In the genomic region with DNA sequence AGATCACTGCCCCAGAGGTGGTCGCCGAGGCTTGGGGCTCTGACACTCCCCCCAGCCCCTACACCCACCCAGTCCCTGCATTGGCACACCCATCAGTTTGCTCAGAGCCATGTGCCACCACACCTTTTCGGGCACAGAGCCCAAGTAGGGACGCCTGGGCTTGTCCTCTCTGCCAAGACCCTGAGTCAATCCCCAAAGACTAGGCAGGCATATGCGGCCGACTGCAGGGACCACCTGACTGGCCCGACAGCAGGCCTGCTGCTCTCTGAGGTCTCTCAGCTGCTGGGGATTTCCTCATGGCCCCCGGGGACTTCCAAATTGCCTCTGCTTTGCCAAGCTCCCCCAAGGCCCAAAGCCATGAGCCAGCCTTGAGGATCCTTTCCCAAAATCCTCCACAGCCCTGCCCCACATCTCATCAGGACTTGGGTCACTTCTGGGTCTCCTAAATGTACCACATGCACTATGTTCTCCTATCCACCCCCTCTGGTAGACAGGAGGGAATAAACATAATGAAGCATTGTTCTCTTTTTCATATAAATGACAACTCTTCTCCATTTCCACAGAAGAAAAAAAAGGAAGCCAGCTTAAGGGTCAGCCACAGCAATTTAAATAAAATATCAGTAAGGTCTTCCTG, we compare ENCODE assay signal across 8 cellular contexts.
DNase-seq lines count a peak whose midpoint lies in the region; ATAC-seq and TF ChIP-seq lines count a peak whose summit lies in the region.

No MANE protein-coding gene starts in this region.

- no peak for TF ChIP-seq CTCF in neutrophil (IDR thresholded peaks at IDR 0.05)

- no peak for ATAC-seq in GM19397 (IDR thresholded peaks at IDR 0.05; ENCODE audit: unreplicated experiment)

- peak; percentile 60 for DNase-seq in activated CD8-positive, alpha-beta memory T cell treated with anti-CD3 and anti-CD28 coated beads, Interleukin-2, amount 50 U/mL, for 48 hours
- no peak for DNase-seq in activated CD8-positive, alpha-beta memory T cell treated with anti-CD3 and anti-CD28 coated beads for 24 hours
- DNase-seq in NOMO-1 treated with DMSO at 0.1 percent for 48 hours (lab: John Stamatoyannopoulos, UW; ENCODE audit: unreplicated experiment) (peak; percentile 63), HEK293T (ENCODE audit: extremely low spot score) (no peak), activated gamma-delta T cell (lab: John Stamatoyannopoulos, UW) (no peak)

- H3K4me3 ChIP-seq in endocrine pancreas (ENCODE audit: control insufficient read depth, insufficient read depth, low read length) = no peak overlapping the region
- H3K4me3 ChIP-seq in neutrophil (ENCODE audit: low read depth in 1 of 2, low read length in 1 of 2) = peak overlapping the region; percentile 70 to 71

- H3K4me1 ChIP-seq in endocrine pancreas (ENCODE audit: control insufficient read depth, insufficient read depth, low read length) = no peaks in the 10 kb centered on the region
- peaks cover 30 to 31% of the 10 kb centered on the region in 2 experiments for H3K4me1 ChIP-seq in neutrophil (ENCODE audit: control insufficient read depth in 1 of 2, insufficient read depth in 1 of 2, low read depth in 1 of 2, low read length in 1 of 2)

- H3K27me3 ChIP-seq in endocrine pancreas (ENCODE audit: control insufficient read depth, insufficient read depth, low read length) = no peaks in the 10 kb centered on the region
- peaks cover 6% of the 10 kb centered on the region for H3K27me3 ChIP-seq in neutrophil

- CTCF ChIA-PET in HEK293T (lab: Yijun Ruan, JAX) = interaction anchor here (0.6 to 3.4 kb wide), 29 partner anchors 9 to 416 kb away, joined by 3 to 40 read pairs (median 3); a partner anchor contains a TSS

- H3K36me3 ChIP-seq in endocrine pancreas (ENCODE audit: control insufficient read depth, insufficient read depth, low read length) = no peaks in the 10 kb centered on the region
- H3K36me3 ChIP-seq in neutrophil = no peaks in the 10 kb centered on the region

- no peaks in the 10 kb centered on the region for H3K9me3 ChIP-seq in endocrine pancreas (ENCODE audit: control insufficient read depth, low read length)
- no peaks in the 10 kb centered on the region for H3K9me3 ChIP-seq in neutrophil

- POLR2A ChIA-PET in HEK293T (lab: Yijun Ruan, JAX) = interaction anchor here (0.7 to 3.9 kb wide), 22 partner anchors 11 to 196 kb away, joined by 3 to 60 read pairs (median 4); a partner anchor contains a TSS

- H3K9ac ChIP-seq in endocrine pancreas (ENCODE audit: control insufficient read depth, insufficient read depth, low read length) = peak overlapping the region; percentile 67

- peak overlapping the region; percentile 75 for H3K27ac ChIP-seq in neutrophil

TF ChIP-seq in HEK293T, 16 proteins besides CTCF, POLR2A, EP300 and RAD21:
- TF ChIP-seq HDGF (IDR thresholded peaks at IDR 0.05; ENCODE audit: borderline replicate concordance) (no peak), NFRKB (IDR thresholded peaks at IDR 0.05) (no peak), FOXM1 (IDR thresholded peaks at IDR 0.05; ENCODE audit: borderline replicate concordance) (no peak), CTBP1 (IDR thresholded peaks at IDR 0.05; ENCODE audit: borderline replicate concordance) (no peak), FOXA1 (IDR thresholded peaks at IDR 0.05) (no peak), BHLHE40 (IDR thresholded peaks at IDR 0.05; ENCODE audit: borderline replicate concordance) (no peak), L3MBTL2 (conservative IDR thresholded peaks at IDR 0.05) (no peak), FOXK2 (IDR thresholded peaks at IDR 0.05) (no peak), SP1 (IDR thresholded peaks at IDR 0.05) (no peak), ARNT (IDR thresholded peaks at IDR 0.05) (no peak), ELF4 (IDR thresholded peaks at IDR 0.05) (no peak), SUZ12 (IDR thresholded peaks at IDR 0.05) (no peak), LEF1 (IDR thresholded peaks at IDR 0.05; ENCODE audit: borderline replicate concordance) (no peak), ZNF384 (IDR thresholded peaks at IDR 0.05) (no peak)
- TF ChIP-seq, protein P1, sequence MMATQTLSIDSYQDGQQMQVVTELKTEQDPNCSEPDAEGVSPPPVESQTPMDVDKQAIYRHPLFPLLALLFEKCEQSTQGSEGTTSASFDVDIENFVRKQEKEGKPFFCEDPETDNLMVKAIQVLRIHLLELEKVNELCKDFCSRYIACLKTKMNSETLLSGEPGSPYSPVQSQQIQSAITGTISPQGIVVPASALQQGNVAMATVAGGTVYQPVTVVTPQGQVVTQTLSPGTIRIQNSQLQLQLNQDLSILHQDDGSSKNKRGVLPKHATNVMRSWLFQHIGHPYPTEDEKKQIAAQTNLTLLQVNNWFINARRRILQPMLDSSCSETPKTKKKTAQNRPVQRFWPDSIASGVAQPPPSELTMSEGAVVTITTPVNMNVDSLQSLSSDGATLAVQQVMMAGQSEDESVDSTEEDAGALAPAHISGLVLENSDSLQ (IDR thresholded peaks at IDR 0.05) = no peak

Comparison
In these comparisons a context has a peak if more than half of its experiments do, and no peak if none do; other contexts are left out.
1. DNase-seq: peak in activated CD8-positive, alpha-beta memory T cell treated with anti-CD3 and anti-CD28 coated beads, Interleukin-2, amount 50 U/mL, for 48 hours (single experiment) and NOMO-1 treated with DMSO at 0.1 percent for 48 hours (single experiment); none in activated CD8-positive, alpha-beta memory T cell treated with anti-CD3 and anti-CD28 coated beads for 24 hours (single experiment), HEK293T (single experiment) and activated gamma-delta T cell (single experiment).